ENCODE assay signal across 22 cellular contexts in genomic region chr13:110756268-110756667, GRCh38. TPM values are rescaled to one million over a fixed set of nuclear protein-coding genes. Genes with fewer than 3 reads are reported as not detected.
DNase-seq lines count a peak whose midpoint lies in the region; ATAC-seq and TF ChIP-seq lines count a peak whose summit lies in the region.
"Had no signal": no experiment of that assay in that cellular context is flagged by ENCODE, and none has a peak within 500 bp of the region (broad histone marks: within the 10 kb centered on the region; RNA-seq: fewer than 3 reads in every experiment).

No MANE protein-coding gene starts in this region.

- peaks cover 7% of the 10 kb centered on the region for H3K9me3 ChIP-seq in adipocyte (ENCODE audit: control insufficient read depth, low read length)
- no peaks in the 10 kb centered on the region for H3K9me3 ChIP-seq in breast epithelium
- H3K9me3 ChIP-seq: ascending aorta, testis had no signal

- peaks cover 2% of the 10 kb centered on the region for H3K27me3 Mint-ChIP-seq in GM23338 (ENCODE audit: insufficient read depth, low read depth, poor library complexity)
- H3K27me3 Mint-ChIP-seq: progenitor cell of endocrine pancreas had no signal

- H4K20me1 ChIP-seq in GM23338 (replicated peaks; ENCODE audit: insufficient read depth): no peaks in the 10 kb centered on the region
- H4K20me1 ChIP-seq: BLaER1 treated with 17β-estradiol and CSF1 and Interleukin-3, amounts not matched to agents 10 nM and 100 nM had no signal

- no peak overlapping the region for H3K4me3 ChIP-seq in GM23338
- no peak overlapping the region for H3K4me3 ChIP-seq in adipocyte (ENCODE audit: low read length)
- H3K4me3 ChIP-seq in fibroblast of the aortic adventitia (ENCODE audit: low read depth, low read length): no peak overlapping the region
- H3K4me3 ChIP-seq in skeletal muscle cell (ENCODE audit: low read depth, low read length): no peak overlapping the region
- no peak overlapping the region for H3K4me3 ChIP-seq in breast epithelium
- H3K4me3 ChIP-seq: ascending aorta; BLaER1 treated with 17β-estradiol and CSF1 and Interleukin-3, amounts not matched to agents 10 nM and 100 nM; lung; testis had no signal

- H3K27ac ChIP-seq in GM23338 (ENCODE audit: low read depth) (no peak overlapping the region), breast epithelium (no peak overlapping the region)
- H3K27ac ChIP-seq: ascending aorta; BLaER1 treated with 17β-estradiol and CSF1 and Interleukin-3, amounts not matched to agents 10 nM and 100 nM; testis had no signal

- peaks cover 17% of the 10 kb centered on the region for H3K36me3 Mint-ChIP-seq in GM23338 (ENCODE audit: low read depth)

- H3K27me3 ChIP-seq in GM23338 (ENCODE audit: insufficient read depth): no peaks in the 10 kb centered on the region
- no peaks in the 10 kb centered on the region for H3K27me3 ChIP-seq in adipocyte (replicated peaks; ENCODE audit: control insufficient read depth, insufficient read depth, low read length)
- H3K27me3 ChIP-seq in breast epithelium: no peaks in the 10 kb centered on the region
- H3K27me3 ChIP-seq: ascending aorta; BLaER1 treated with 17β-estradiol and CSF1 and Interleukin-3, amounts not matched to agents 10 nM and 100 nM; testis had no signal

- H3K9me2 ChIP-seq in GM23338 (ENCODE audit: insufficient read depth): peaks cover 7% of the 10 kb centered on the region; the same call in 1 of the 2 replicates

- ATAC-seq in GM23338: peak; percentile 34; the same call in 2 of the 3 replicates
- ATAC-seq: HepG2 had no signal

- no peaks in the 10 kb centered on the region for H3K79me2 ChIP-seq in GM23338 (replicated peaks; ENCODE audit: insufficient read depth)

- peaks cover 13% of the 10 kb centered on the region for H3K4me1 Mint-ChIP-seq in GM23338
- H3K4me1 Mint-ChIP-seq: immature natural killer cell had no signal

- H3K9ac ChIP-seq in adipocyte (ENCODE audit: low read length): no peak overlapping the region
- H3K9ac ChIP-seq: BLaER1 treated with 17β-estradiol and CSF1 and Interleukin-3, amounts not matched to agents 10 nM and 100 nM had no signal

- DNase-seq in GM23338 (ENCODE audit: low spot score) (peak; percentile 23), adipocyte (ENCODE audit: low read depth) (peak; percentile 5), fibroblast of the aortic adventitia (ENCODE audit: low read depth) (peak; percentile 91), skeletal muscle cell (ENCODE audit: low read depth) (peak; percentile 25), AG08395 (ENCODE audit: low spot score) (no peak), breast epithelium (ENCODE audit: low spot score in 2 of 2) (no peak), GM13977 (ENCODE audit: low spot score) (no peak)
- no peak for DNase-seq in stimulated activated CD4-positive, alpha-beta T cell treated with anti-CD3 and anti-CD28 coated beads, Interleukin-15, amount 100 ng/mL, for 24 hours
- DNase-seq: activated CD4-positive, alpha-beta T cell treated with anti-CD3 and anti-CD28 coated beads, Interleukin-2, amount 50 U/mL, for 4 hours; activated naive CD4-positive, alpha-beta T cell; activated T-cell treated with anti-CD3 and anti-CD28 coated beads for 4 hours; cortex of kidney; immature natural killer cell; NK-92 treated with Interleukin-12 subunit alpha and Interleukin-12 subunit beta, amount 100 ng/mL, for 24 hours; RPMI8226; stimulated activated CD8-positive, alpha-beta memory T cell treated with anti-CD3 and anti-CD28 coated beads, Interleukin-4, amount 100 ng/mL, for 48 hours; testis had no signal

- in situ Hi-C loops in GM13977 (cut with MboI; ENCODE audit: low pct_unique_long_range_greater_than_20kb, low sequenced_read_pairs, unreplicated experiment): no loop called here

- H2AFZ ChIP-seq in GM23338: no peak overlapping the region

- H3K36me3 ChIP-seq in GM23338 (ENCODE audit: insufficient read depth) (peaks cover 3% of the 10 kb centered on the region; the same call in 1 of the 2 replicates), adipocyte (ENCODE audit: control insufficient read depth, insufficient read depth, low read length, severe bottlenecking) (no peaks in the 10 kb centered on the region), breast epithelium (no peaks in the 10 kb centered on the region)
- H3K36me3 ChIP-seq: ascending aorta had no signal

- peak overlapping the region; percentile 57; the same call in 1 of the 2 replicates for H3K27ac Mint-ChIP-seq in GM23338
- H3K27ac Mint-ChIP-seq: immature natural killer cell, progenitor cell of endocrine pancreas had no signal

- TF ChIP-seq POLR2A in breast epithelium (IDR thresholded peaks at IDR 0.05): no peak

- peak overlapping the region; percentile 42 for H3K4me2 ChIP-seq in GM23338
- H3K4me2 ChIP-seq: BLaER1 treated with 17β-estradiol and CSF1 and Interleukin-3, amounts not matched to agents 10 nM and 100 nM had no signal

- peaks cover 15% of the 10 kb centered on the region for H3K9me3 Mint-ChIP-seq in GM23338
- H3K9me3 Mint-ChIP-seq: immature natural killer cell had no signal

- TF ChIP-seq CTCF in GM23338 (conservative IDR thresholded peaks at IDR 0.05; ENCODE audit: low read depth in 2 of 2) (no peak), fibroblast of the aortic adventitia (IDR thresholded peaks at IDR 0.05; ENCODE audit: insufficient read depth, low read length) (no peak), breast epithelium (IDR thresholded peaks at IDR 0.05) (no peak), GM13977 (IDR thresholded peaks at IDR 0.05; ENCODE audit: extremely low read depth, insufficient read depth, missing control alignments) (no peak)

- H3K4me1 ChIP-seq in GM23338 (ENCODE audit: insufficient read depth): peaks cover 21% of the 10 kb centered on the region
- no peaks in the 10 kb centered on the region for H3K4me1 ChIP-seq in adipocyte (ENCODE audit: control insufficient read depth, insufficient read depth, low read length)
- no peaks in the 10 kb centered on the region for H3K4me1 ChIP-seq in breast epithelium
- H3K4me1 ChIP-seq: ascending aorta; BLaER1 treated with 17β-estradiol and CSF1 and Interleukin-3, amounts not matched to agents 10 nM and 100 nM; testis had no signal

- intact Hi-C loops in breast epithelium (cut with DNase I; ENCODE audit: low total_unique reads): no loop called here

- H3F3A ChIP-seq in GM23338 (replicated peaks; ENCODE audit: low read depth): no peaks in the 10 kb centered on the region

- H3K4me3 Mint-ChIP-seq in GM23338: no peak overlapping the region
- H3K4me3 Mint-ChIP-seq: immature natural killer cell had no signal

TF ChIP-seq in GM23338, 12 proteins besides CTCF, POLR2A, EP300 and RAD21:
- TF ChIP-seq NANOG (IDR thresholded peaks at IDR 0.05; ENCODE audit: borderline replicate concordance) (peak; percentile 48; the same call in 1 of the 2 replicates), ZNF331 (CRISPR knock-in tag; IDR thresholded peaks at IDR 0.05; ENCODE audit: low read depth) (no peak), JUNB (IDR thresholded peaks at IDR 0.05; ENCODE audit: unreplicated experiment) (no peak), EZH2phosphoT487 (IDR thresholded peaks at IDR 0.05; ENCODE audit: unreplicated experiment) (no peak)

RNA-seq across cellular contexts. Expression of gene ING1, which starts 42.8 kb away (rescaled TPM):
- total RNA-seq in GM23338 (2014; rRNA removed; shearing (Covaris generic)): 34.4 and 35.8 TPM in 2 replicates
- 26.9 and 27.4 TPM in 2 replicates for polyA plus RNA-seq in GM23338 (2016; fragmentation: Nextera tagmentation; extraction: Ambion mirVana)
- total RNA-seq in fibroblast of the aortic adventitia (ENCODE audit: low replicate concordance): 5.6 and 9.2 TPM in 2 replicates
- total RNA-seq in breast epithelium: 10 to 100 TPM; 21.0 to 26.1 (median 26.1) TPM

RNA-seq across cellular contexts. Expression of gene CARS2, which starts 50.4 kb away (rescaled TPM):
- total RNA-seq in GM23338 (2014; rRNA removed; shearing (Covaris generic)): 39.0 and 46.8 TPM in 2 replicates
- polyA plus RNA-seq in GM23338 (2016; fragmentation: Nextera tagmentation; extraction: Ambion mirVana): 53.5 and 58.6 TPM in 2 replicates
- total RNA-seq in fibroblast of the aortic adventitia (ENCODE audit: low replicate concordance) (26.2 and 64.7 TPM in 2 replicates), breast epithelium (10 to 100 TPM; 59.8 to 79.8 (median 61.6) TPM)

Comparison
In these comparisons a context has a peak if more than half of its experiments do, and no peak if none do; other contexts are left out.
1. DNase-seq: peak in GM23338 (single experiment), adipocyte (single experiment), fibroblast of the aortic adventitia (single experiment) and skeletal muscle cell (single experiment); none in AG08395 (single experiment), breast epithelium (0 of 2), GM13977 (single experiment) and stimulated activated CD4-positive, alpha-beta T cell treated with anti-CD3 and anti-CD28 coated beads, Interleukin-15, amount 100 ng/mL, for 24 hours (single experiment).